Comparison of ENCODE assay signal across 8 cellular contexts in genomic region chr6:158644227-158645063, GRCh38. TPM values are rescaled to one million over a fixed set of nuclear protein-coding genes. Genes with fewer than 3 reads are reported as not detected.
A peak's percentile ranks its signal among the peaks of the same experiment; 100 is the strongest.
DNase-seq lines count a peak whose midpoint lies in the region; ATAC-seq, FAIRE-seq and TF ChIP-seq lines count a peak whose summit lies in the region.

Gene DYNLT1 (minus strand): TSS chr6:158644743. CDS start chr6:158644708, 35 bp downstream.

- FAIRE-seq in GM12891 (lab: Jason Lieb, UNC), result peak; percentile 97

- peak within 1 kb of the TSS; percentile 99 for H3K27ac Mint-ChIP-seq in T-helper 1 cell treated with Interleukin-12 subunit alpha and Interleukin-12 subunit beta and Interleukin-4 antibody, amounts not matched to agents 30 μg/mL and 1 μg/mL, for 36 hours

- intact Hi-C loops in left ventricle myocardium inferior (cut with micrococcal nuclease) (no loop called here), prostate gland (cut with DNase I) (no loop called here)

- H3K4me1 Mint-ChIP-seq in T-helper 1 cell treated with Interleukin-12 subunit alpha and Interleukin-12 subunit beta and Interleukin-4 antibody, amounts not matched to agents 30 μg/mL and 1 μg/mL, for 36 hours (ENCODE audit: low read depth), result peaks cover 67% of the 10 kb centered on the region

- WGBS in prostate gland, result under 1% methylated on average over 82 of the region's 82 CpGs

- H3K9me3 ChIP-seq in left ventricle myocardium inferior (replicated peaks) (no peaks in the 10 kb centered on the region), prostate gland (no peaks in the 10 kb centered on the region)

- H3K4me3 ChIP-seq in left ventricle myocardium inferior (peak within 1 kb of the TSS; percentile 78), prostate gland (peak within 1 kb of the TSS; percentile 76 to 89)

- peaks cover 76% of the 10 kb centered on the region for H3K4me1 ChIP-seq in left ventricle myocardium inferior
- H3K4me1 ChIP-seq in prostate gland (replicated peaks), result no peaks in the 10 kb centered on the region

- ATAC-seq in HG02678 (IDR thresholded peaks at IDR 0.05; ENCODE audit: unreplicated experiment), result peak; percentile 68

- DNase-seq in GM12891 (ENCODE audit: insufficient read length, low spot score), result peak; percentile 84
- peak; percentile 95 for DNase-seq in NCI-H1417 treated with DMSO at 0.1 percent for 48 hours (lab: John Stamatoyannopoulos, UW)
- DNase-seq in amygdala (lab: John Stamatoyannopoulos, UW), result peak; percentile 17 to 94 (median 80)
- DNase-seq in left ventricle myocardium inferior, result peak; percentile 95
- DNase-seq in prostate gland (ENCODE audit: low spot score), result peak; percentile 90
- DNase-seq in ureter (ENCODE audit: low spot score), result peak; percentile 93

- no peaks in the 10 kb centered on the region for H3K27me3 ChIP-seq in left ventricle myocardium inferior (ENCODE audit: low read depth)
- H3K27me3 ChIP-seq in prostate gland (replicated peaks; ENCODE audit: insufficient read depth), result no peaks in the 10 kb centered on the region

- TF ChIP-seq POLR2A in GM12891 (IDR thresholded peaks at IDR 0.05; ENCODE audit: low read depth, low read length), result peak; percentile 88
- peak; percentile 98 for TF ChIP-seq POLR2A in prostate gland (IDR thresholded peaks at IDR 0.05)

- peaks cover 10% of the 10 kb centered on the region for H3K36me3 ChIP-seq in left ventricle myocardium inferior
- no peaks in the 10 kb centered on the region for H3K36me3 ChIP-seq in prostate gland

- H3K9me3 Mint-ChIP-seq in T-helper 1 cell treated with Interleukin-12 subunit alpha and Interleukin-12 subunit beta and Interleukin-4 antibody, amounts not matched to agents 30 μg/mL and 1 μg/mL, for 36 hours, result no peaks in the 10 kb centered on the region

- H3K36me3 Mint-ChIP-seq in T-helper 1 cell treated with Interleukin-12 subunit alpha and Interleukin-12 subunit beta and Interleukin-4 antibody, amounts not matched to agents 30 μg/mL and 1 μg/mL, for 36 hours (ENCODE audit: low read depth), result peaks cover 31% of the 10 kb centered on the region

- no peaks in the 10 kb centered on the region for H3K27me3 Mint-ChIP-seq in T-helper 1 cell treated with Interleukin-12 subunit alpha and Interleukin-12 subunit beta and Interleukin-4 antibody, amounts not matched to agents 30 μg/mL and 1 μg/mL, for 36 hours (ENCODE audit: low read depth)

- peak within 1 kb of the TSS; percentile 98 for H3K4me3 Mint-ChIP-seq in T-helper 1 cell treated with Interleukin-12 subunit alpha and Interleukin-12 subunit beta and Interleukin-4 antibody, amounts not matched to agents 30 μg/mL and 1 μg/mL, for 36 hours

- peak within 1 kb of the TSS; percentile 94 for H3K27ac ChIP-seq in left ventricle myocardium inferior (replicated peaks)
- peak within 1 kb of the TSS; percentile 95 for H3K27ac ChIP-seq in prostate gland

- TF ChIP-seq CTCF in left ventricle myocardium inferior (IDR thresholded peaks at IDR 0.05; ENCODE audit: borderline replicate concordance) (no peak), prostate gland (IDR thresholded peaks at IDR 0.05) (peak in 1 of 4 experiments; percentile 10)

TF ChIP-seq in GM12891, 5 proteins besides CTCF, POLR2A, EP300 and RAD21:
- TF ChIP-seq PAX5 (IDR thresholded peaks at IDR 0.05; ENCODE audit: insufficient read depth, low read length, severe bottlenecking) (no peak), POU2F2 (IDR thresholded peaks at IDR 0.05; ENCODE audit: low read depth, low read length) (no peak), SPI1 (IDR thresholded peaks at IDR 0.05; ENCODE audit: low read depth, low read length) (no peak), TAF1 (IDR thresholded peaks at IDR 0.05; ENCODE audit: low read depth, low read length) (peak; percentile 72), POLR2AphosphoS5 (IDR thresholded peaks at IDR 0.05; ENCODE audit: low read depth, low read length) (peak; percentile 82)

RNA-seq across cellular contexts. Expression of gene DYNLT1, which starts in this region (rescaled TPM):
- polyA plus RNA-seq in GM12891 (2012; ENCODE audit: low read depth, missing spikeins), result 45.0 TPM
- total RNA-seq in left ventricle myocardium inferior (126 TPM), prostate gland (100 to 1,000 TPM in 1 of 2 donors, 10 to 100 TPM in 1; 95.9 to 138 TPM), ureter (117 TPM)

Comparison
In these comparisons a context has a peak if more than half of its experiments do, and no peak if none do; other contexts are left out.
1. Peak in every context shown above with its lines: DNase-seq, ATAC-seq, H3K4me3 ChIP-seq and H3K27ac ChIP-seq.